Comparison of ENCODE assay signal across 2 cellular contexts in the genomic region with DNA sequence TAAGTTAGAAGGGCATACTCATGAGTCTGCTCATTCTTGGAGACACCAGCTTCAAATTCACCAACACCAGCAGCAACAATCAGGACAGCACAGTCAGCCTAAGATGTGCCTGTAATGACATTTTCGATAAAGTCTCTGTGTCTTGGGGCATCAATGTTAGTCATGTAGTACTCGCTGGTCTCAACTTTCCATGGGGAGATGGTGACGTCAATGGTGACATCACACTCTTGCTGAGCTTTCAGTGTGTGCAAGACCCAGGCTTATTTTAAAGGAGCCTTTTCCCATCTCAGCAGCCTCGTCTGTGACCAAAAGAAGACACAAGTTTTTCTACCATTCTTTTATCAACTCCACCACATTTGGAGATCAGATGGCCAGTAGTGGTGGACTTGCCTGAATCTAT.
TF ChIP-seq lines count a peak whose summit lies in the region.

No MANE protein-coding gene starts in this region.

TF ChIP-seq in IMR-90, 13 proteins besides CTCF, POLR2A, EP300 and RAD21:
- TF ChIP-seq, protein P1, sequence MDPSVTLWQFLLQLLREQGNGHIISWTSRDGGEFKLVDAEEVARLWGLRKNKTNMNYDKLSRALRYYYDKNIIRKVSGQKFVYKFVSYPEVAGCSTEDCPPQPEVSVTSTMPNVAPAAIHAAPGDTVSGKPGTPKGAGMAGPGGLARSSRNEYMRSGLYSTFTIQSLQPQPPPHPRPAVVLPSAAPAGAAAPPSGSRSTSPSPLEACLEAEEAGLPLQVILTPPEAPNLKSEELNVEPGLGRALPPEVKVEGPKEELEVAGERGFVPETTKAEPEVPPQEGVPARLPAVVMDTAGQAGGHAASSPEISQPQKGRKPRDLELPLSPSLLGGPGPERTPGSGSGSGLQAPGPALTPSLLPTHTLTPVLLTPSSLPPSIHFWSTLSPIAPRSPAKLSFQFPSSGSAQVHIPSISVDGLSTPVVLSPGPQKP (IDR thresholded peaks at IDR 0.05; ENCODE audit: borderline replicate concordance, low read depth, low read length): no peak
- TF ChIP-seq SMC3 (IDR thresholded peaks at IDR 0.05; ENCODE audit: low read depth, low read length) (no peak), MXI1 (IDR thresholded peaks at IDR 0.05; ENCODE audit: borderline replicate concordance, low read depth, low read length) (no peak), MAFK (IDR thresholded peaks at IDR 0.05; ENCODE audit: low read depth, low read length) (no peak), RCOR1 (IDR thresholded peaks at IDR 0.05; ENCODE audit: insufficient replicate concordance, low read length) (no peak), MAZ (IDR thresholded peaks at IDR 0.05; ENCODE audit: borderline replicate concordance, low read depth, low read length) (no peak), RFX5 (IDR thresholded peaks at IDR 0.05; ENCODE audit: low read depth, low read length) (no peak), CEBPB (IDR thresholded peaks at IDR 0.05; ENCODE audit: low read depth, low read length) (no peak)
- TF ChIP-seq, protein P2, sequence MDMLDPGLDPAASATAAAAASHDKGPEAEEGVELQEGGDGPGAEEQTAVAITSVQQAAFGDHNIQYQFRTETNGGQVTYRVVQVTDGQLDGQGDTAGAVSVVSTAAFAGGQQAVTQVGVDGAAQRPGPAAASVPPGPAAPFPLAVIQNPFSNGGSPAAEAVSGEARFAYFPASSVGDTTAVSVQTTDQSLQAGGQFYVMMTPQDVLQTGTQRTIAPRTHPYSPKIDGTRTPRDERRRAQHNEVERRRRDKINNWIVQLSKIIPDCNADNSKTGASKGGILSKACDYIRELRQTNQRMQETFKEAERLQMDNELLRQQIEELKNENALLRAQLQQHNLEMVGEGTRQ (IDR thresholded peaks at IDR 0.05; ENCODE audit: low read depth, low read length): no peak

TF ChIP-seq in K562, 482 proteins besides CTCF, POLR2A, EP300 and RAD21 (continues in another document):
- TF ChIP-seq ZNF133 (CRISPR knock-in tag; IDR thresholded peaks at IDR 0.05): no peak
- no peak for TF ChIP-seq SIN3B (IDR thresholded peaks at IDR 0.05; ENCODE audit: low read depth)
- TF ChIP-seq ZNF212 (CRISPR knock-in tag; IDR thresholded peaks at IDR 0.05): no peak
- TF ChIP-seq ZNF197 (CRISPR knock-in tag; IDR thresholded peaks at IDR 0.05; ENCODE audit: low read depth): no peak
- TF ChIP-seq POU5F1 (IDR thresholded peaks at IDR 0.05; ENCODE audit: borderline replicate concordance, low read depth, low read length, partially characterized antibody): no peak
- no peak for TF ChIP-seq ZNF311 (CRISPR knock-in tag; IDR thresholded peaks at IDR 0.05)
- TF ChIP-seq ZNF184 (CRISPR knock-in tag; IDR thresholded peaks at IDR 0.05): no peak
- peak; percentile 32; the same call in 1 of the 2 replicates for TF ChIP-seq JUND (IDR thresholded peaks at IDR 0.05; ENCODE audit: borderline replicate concordance, low read depth, low read length)
- TF ChIP-seq JUND (tag; IDR thresholded peaks at IDR 0.05; ENCODE audit: borderline replicate concordance, low read depth, low read length): peak; percentile 70
- no peak for TF ChIP-seq TEAD4 (IDR thresholded peaks at IDR 0.05; ENCODE audit: low read length)
- no peak for TF ChIP-seq TEAD4 (CRISPR knock-in tag; IDR thresholded peaks at IDR 0.05; ENCODE audit: borderline replicate concordance)
- no peak for TF ChIP-seq RHOXF2B (CRISPR knock-in tag; conservative IDR thresholded peaks at IDR 0.05)
- TF ChIP-seq, protein P3, sequence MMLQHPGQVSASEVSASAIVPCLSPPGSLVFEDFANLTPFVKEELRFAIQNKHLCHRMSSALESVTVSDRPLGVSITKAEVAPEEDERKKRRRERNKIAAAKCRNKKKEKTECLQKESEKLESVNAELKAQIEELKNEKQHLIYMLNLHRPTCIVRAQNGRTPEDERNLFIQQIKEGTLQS (IDR thresholded peaks at IDR 0.05): peak; percentile 81
- TF ChIP-seq, protein P3 (CRISPR knock-in tag; conservative IDR thresholded peaks at IDR 0.05): no peak
- TF ChIP-seq RNF2 (IDR thresholded peaks at IDR 0.05): no peak
- TF ChIP-seq BCL6 (CRISPR knock-in tag; IDR thresholded peaks at IDR 0.05): no peak
- TF ChIP-seq OTX1 (CRISPR knock-in tag; IDR thresholded peaks at IDR 0.05): no peak
- peak; percentile 50; the same call in 1 of the 2 replicates for TF ChIP-seq FOSL1 (tag; conservative IDR thresholded peaks at IDR 0.05)
- TF ChIP-seq PML (IDR thresholded peaks at IDR 0.05; ENCODE audit: low read length): no peak
- TF ChIP-seq, protein P4, sequence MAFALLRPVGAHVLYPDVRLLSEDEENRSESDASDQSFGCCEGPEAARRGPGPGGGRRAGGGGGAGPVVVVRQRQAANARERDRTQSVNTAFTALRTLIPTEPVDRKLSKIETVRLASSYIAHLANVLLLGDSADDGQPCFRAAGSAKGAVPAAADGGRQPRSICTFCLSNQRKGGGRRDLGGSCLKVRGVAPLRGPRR (CRISPR knock-in tag; IDR thresholded peaks at IDR 0.05): no peak
- TF ChIP-seq XRCC5 (IDR thresholded peaks at IDR 0.05; ENCODE audit: low read depth, low read length): no peak
- no peak for TF ChIP-seq BRD4 (IDR thresholded peaks at IDR 0.05)
- no peak for TF ChIP-seq ATF1 (CRISPR knock-in tag; IDR thresholded peaks at IDR 0.05)
- TF ChIP-seq ATF1 (tag; IDR thresholded peaks at IDR 0.05): peak; percentile 93
- TF ChIP-seq SRSF7 (optimal IDR thresholded peaks at IDR 0.05; ENCODE audit: low read depth, low read length): no peak
- TF ChIP-seq ZNF263 (CRISPR knock-in tag; IDR thresholded peaks at IDR 0.05; ENCODE audit: borderline replicate concordance): no peak
- peak; percentile 52; the same call in 1 of the 2 replicates for TF ChIP-seq JUN (IDR thresholded peaks at IDR 0.05; ENCODE audit: borderline replicate concordance, low read depth, low read length)
- TF ChIP-seq JUN (CRISPR knock-in tag; IDR thresholded peaks at IDR 0.05; ENCODE audit: borderline replicate concordance): no peak
- TF ChIP-seq, protein P5, sequence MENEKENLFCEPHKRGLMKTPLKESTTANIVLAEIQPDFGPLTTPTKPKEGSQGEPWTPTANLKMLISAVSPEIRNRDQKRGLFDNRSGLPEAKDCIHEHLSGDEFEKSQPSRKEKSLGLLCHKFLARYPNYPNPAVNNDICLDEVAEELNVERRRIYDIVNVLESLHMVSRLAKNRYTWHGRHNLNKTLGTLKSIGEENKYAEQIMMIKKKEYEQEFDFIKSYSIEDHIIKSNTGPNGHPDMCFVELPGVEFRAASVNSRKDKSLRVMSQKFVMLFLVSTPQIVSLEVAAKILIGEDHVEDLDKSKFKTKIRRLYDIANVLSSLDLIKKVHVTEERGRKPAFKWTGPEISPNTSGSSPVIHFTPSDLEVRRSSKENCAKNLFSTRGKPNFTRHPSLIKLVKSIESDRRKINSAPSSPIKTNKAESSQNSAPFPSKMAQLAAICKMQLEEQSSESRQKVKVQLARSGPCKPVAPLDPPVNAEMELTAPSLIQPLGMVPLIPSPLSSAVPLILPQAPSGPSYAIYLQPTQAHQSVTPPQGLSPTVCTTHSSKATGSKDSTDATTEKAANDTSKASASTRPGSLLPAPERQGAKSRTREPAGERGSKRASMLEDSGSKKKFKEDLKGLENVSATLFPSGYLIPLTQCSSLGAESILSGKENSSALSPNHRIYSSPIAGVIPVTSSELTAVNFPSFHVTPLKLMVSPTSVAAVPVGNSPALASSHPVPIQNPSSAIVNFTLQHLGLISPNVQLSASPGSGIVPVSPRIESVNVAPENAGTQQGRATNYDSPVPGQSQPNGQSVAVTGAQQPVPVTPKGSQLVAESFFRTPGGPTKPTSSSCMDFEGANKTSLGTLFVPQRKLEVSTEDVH (IDR thresholded peaks at IDR 0.05; ENCODE audit: low read depth, partially characterized antibody): no peak
- 0 out of 2 replicates have a peak, but pooled peaks have one; percentile 46 for TF ChIP-seq JUNB (CRISPR knock-in tag; conservative IDR thresholded peaks at IDR 0.05)
- TF ChIP-seq CREM (IDR thresholded peaks at IDR 0.05; ENCODE audit: low read depth): peak; percentile 80
- TF ChIP-seq CBX3 (IDR thresholded peaks at IDR 0.05; ENCODE audit: borderline replicate concordance in 1 of 2, low read length in 2 of 2): no peak
- no peak for TF ChIP-seq PHF20 (IDR thresholded peaks at IDR 0.05; ENCODE audit: partially characterized antibody)
- no peak for TF ChIP-seq RBM39 (optimal IDR thresholded peaks at IDR 0.05; ENCODE audit: low read depth, low read length)
- no peak for TF ChIP-seq EP400 (IDR thresholded peaks at IDR 0.05)
- TF ChIP-seq, protein P6, sequence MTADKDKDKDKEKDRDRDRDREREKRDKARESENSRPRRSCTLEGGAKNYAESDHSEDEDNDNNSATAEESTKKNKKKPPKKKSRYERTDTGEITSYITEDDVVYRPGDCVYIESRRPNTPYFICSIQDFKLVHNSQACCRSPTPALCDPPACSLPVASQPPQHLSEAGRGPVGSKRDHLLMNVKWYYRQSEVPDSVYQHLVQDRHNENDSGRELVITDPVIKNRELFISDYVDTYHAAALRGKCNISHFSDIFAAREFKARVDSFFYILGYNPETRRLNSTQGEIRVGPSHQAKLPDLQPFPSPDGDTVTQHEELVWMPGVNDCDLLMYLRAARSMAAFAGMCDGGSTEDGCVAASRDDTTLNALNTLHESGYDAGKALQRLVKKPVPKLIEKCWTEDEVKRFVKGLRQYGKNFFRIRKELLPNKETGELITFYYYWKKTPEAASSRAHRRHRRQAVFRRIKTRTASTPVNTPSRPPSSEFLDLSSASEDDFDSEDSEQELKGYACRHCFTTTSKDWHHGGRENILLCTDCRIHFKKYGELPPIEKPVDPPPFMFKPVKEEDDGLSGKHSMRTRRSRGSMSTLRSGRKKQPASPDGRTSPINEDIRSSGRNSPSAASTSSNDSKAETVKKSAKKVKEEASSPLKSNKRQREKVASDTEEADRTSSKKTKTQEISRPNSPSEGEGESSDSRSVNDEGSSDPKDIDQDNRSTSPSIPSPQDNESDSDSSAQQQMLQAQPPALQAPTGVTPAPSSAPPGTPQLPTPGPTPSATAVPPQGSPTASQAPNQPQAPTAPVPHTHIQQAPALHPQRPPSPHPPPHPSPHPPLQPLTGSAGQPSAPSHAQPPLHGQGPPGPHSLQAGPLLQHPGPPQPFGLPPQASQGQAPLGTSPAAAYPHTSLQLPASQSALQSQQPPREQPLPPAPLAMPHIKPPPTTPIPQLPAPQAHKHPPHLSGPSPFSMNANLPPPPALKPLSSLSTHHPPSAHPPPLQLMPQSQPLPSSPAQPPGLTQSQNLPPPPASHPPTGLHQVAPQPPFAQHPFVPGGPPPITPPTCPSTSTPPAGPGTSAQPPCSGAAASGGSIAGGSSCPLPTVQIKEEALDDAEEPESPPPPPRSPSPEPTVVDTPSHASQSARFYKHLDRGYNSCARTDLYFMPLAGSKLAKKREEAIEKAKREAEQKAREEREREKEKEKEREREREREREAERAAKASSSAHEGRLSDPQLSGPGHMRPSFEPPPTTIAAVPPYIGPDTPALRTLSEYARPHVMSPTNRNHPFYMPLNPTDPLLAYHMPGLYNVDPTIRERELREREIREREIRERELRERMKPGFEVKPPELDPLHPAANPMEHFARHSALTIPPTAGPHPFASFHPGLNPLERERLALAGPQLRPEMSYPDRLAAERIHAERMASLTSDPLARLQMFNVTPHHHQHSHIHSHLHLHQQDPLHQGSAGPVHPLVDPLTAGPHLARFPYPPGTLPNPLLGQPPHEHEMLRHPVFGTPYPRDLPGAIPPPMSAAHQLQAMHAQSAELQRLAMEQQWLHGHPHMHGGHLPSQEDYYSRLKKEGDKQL (CRISPR knock-in tag; IDR thresholded peaks at IDR 0.05; ENCODE audit: borderline replicate concordance): no peak
- peak; percentile 85; the same call in 1 of the 2 replicates for TF ChIP-seq ATF7 (IDR thresholded peaks at IDR 0.05)
- no peak for TF ChIP-seq PPARD (CRISPR knock-in tag; IDR thresholded peaks at IDR 0.05)
- no peak for TF ChIP-seq CHCHD3 (CRISPR knock-in tag; IDR thresholded peaks at IDR 0.05)
- TF ChIP-seq, protein P7, sequence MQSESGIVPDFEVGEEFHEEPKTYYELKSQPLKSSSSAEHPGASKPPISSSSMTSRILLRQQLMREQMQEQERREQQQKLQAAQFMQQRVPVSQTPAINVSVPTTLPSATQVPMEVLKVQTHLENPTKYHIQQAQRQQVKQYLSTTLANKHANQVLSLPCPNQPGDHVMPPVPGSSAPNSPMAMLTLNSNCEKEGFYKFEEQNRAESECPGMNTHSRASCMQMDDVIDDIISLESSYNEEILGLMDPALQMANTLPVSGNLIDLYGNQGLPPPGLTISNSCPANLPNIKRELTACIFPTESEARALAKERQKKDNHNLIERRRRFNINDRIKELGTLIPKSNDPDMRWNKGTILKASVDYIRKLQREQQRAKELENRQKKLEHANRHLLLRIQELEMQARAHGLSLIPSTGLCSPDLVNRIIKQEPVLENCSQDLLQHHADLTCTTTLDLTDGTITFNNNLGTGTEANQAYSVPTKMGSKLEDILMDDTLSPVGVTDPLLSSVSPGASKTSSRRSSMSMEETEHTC (IDR thresholded peaks at IDR 0.05): no peak
- TF ChIP-seq, protein P8, sequence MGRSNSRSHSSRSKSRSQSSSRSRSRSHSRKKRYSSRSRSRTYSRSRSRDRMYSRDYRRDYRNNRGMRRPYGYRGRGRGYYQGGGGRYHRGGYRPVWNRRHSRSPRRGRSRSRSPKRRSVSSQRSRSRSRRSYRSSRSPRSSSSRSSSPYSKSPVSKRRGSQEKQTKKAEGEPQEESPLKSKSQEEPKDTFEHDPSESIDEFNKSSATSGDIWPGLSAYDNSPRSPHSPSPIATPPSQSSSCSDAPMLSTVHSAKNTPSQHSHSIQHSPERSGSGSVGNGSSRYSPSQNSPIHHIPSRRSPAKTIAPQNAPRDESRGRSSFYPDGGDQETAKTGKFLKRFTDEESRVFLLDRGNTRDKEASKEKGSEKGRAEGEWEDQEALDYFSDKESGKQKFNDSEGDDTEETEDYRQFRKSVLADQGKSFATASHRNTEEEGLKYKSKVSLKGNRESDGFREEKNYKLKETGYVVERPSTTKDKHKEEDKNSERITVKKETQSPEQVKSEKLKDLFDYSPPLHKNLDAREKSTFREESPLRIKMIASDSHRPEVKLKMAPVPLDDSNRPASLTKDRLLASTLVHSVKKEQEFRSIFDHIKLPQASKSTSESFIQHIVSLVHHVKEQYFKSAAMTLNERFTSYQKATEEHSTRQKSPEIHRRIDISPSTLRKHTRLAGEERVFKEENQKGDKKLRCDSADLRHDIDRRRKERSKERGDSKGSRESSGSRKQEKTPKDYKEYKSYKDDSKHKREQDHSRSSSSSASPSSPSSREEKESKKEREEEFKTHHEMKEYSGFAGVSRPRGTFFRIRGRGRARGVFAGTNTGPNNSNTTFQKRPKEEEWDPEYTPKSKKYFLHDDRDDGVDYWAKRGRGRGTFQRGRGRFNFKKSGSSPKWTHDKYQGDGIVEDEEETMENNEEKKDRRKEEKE (IDR thresholded peaks at IDR 0.05; ENCODE audit: borderline replicate concordance in 1 of 2, control insufficient read depth in 1 of 2, low read depth in 2 of 2, low read length in 1 of 2): no peak
- TF ChIP-seq NUFIP1 (IDR thresholded peaks at IDR 0.05; ENCODE audit: partially characterized antibody): no peak
- TF ChIP-seq, protein P9, sequence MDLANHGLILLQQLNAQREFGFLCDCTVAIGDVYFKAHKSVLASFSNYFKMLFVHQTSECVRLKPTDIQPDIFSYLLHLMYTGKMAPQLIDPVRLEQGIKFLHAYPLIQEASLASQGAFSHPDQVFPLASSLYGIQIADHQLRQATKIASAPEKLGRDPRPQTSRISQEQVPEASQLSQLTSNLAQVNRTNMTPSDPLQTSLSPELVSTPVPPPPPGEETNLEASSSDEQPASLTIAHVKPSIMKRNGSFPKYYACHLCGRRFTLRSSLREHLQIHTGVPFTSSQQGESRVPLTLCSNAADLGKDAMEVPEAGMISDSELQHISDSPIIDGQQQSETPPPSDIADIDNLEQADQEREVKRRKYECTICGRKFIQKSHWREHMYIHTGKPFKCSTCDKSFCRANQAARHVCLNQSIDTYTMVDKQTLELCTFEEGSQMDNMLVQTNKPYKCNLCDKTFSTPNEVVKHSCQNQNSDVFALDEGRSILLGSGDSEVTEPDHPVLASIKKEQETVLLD (IDR thresholded peaks at IDR 0.05): no peak
- TF ChIP-seq TCFL5 (CRISPR knock-in tag; conservative IDR thresholded peaks at IDR 0.05): no peak
